ENCODE assay signal across 21 cellular contexts in the genomic region with DNA sequence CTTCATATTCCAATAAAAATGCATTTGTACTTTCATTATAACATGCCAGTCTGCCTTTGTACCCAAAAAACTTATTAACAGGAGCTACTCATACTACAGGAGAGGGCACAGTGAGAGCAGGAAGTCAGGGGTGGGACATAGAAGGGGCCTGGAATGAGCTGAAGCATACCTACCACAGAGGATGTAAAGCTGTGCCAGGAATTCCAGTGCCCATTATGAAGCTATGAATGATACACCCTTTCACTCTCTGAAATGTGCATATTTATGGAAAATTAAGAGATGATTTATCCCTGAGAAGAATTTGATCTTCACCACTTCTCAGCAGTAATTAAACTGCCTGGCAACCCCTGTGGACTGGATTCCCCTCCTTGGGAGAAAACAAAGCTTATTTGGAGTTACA.
DNase-seq lines count a peak whose midpoint lies in the region; ATAC-seq and TF ChIP-seq lines count a peak whose summit lies in the region.
"Had no signal": no experiment of that assay in that cellular context is flagged by ENCODE, and none has a peak within 500 bp of the region (broad histone marks: within the 10 kb centered on the region; RNA-seq: fewer than 3 reads in every experiment).

No MANE protein-coding gene starts in this region.

- no peaks in the 10 kb centered on the region for H3K9me3 Mint-ChIP-seq in endodermal cell

- H3K27me3 ChIP-seq in gastroesophageal sphincter, result no peaks in the 10 kb centered on the region
- H3K27me3 ChIP-seq in endodermal cell (ENCODE audit: control insufficient read depth, insufficient read depth, low read length, poor library complexity, severe bottlenecking), result no peaks in the 10 kb centered on the region
- H3K27me3 ChIP-seq: Peyer's patch, SJCRH30 had no signal

- H3K27me3 Mint-ChIP-seq in endodermal cell (ENCODE audit: insufficient read depth), result no peaks in the 10 kb centered on the region

- DNase-seq in DMS79 treated with DMSO at 0.1 percent for 48 hours (lab: John Stamatoyannopoulos, UW), result peak; percentile 18
- no peak for DNase-seq in DMS79 (lab: John Stamatoyannopoulos, UW)
- peak; percentile 3 for DNase-seq in NCI-H2029 treated with DMSO at 0.1 percent for 48 hours (lab: John Stamatoyannopoulos, UW)
- peak; percentile 15 for DNase-seq in dermis microvascular lymphatic vessel endothelial cell (ENCODE audit: low read depth in 2 of 2)
- no peak for DNase-seq in DMS53 treated with DMSO at 0.1 percent for 48 hours (lab: John Stamatoyannopoulos, UW; ENCODE audit: unreplicated experiment)
- no peak for DNase-seq in endodermal cell
- no peak for DNase-seq in T-helper 1 cell
- DNase-seq: AML-193; C1 segment of cervical spinal cord; CD8-positive, alpha-beta T cell; IMR-90; NCI-H1417; NCI-H1694 treated with DMSO at 0.1 percent for 48 hours; NCI-H2227 treated with DMSO at 0.1 percent for 48 hours; NCI-H510A treated with DMSO at 0.1 percent for 48 hours; NCI-H774; NK-92 treated with Interleukin-12 subunit alpha and Interleukin-12 subunit beta, amount 100 ng/mL, for 24 hours; Peyer's patch; SJCRH30 had no signal

- no peak for TF ChIP-seq POLR2A in gastroesophageal sphincter (IDR thresholded peaks at IDR 0.05)

- no peaks in the 10 kb centered on the region for H3K9me3 ChIP-seq in gastroesophageal sphincter
- H3K9me3 ChIP-seq in endodermal cell (ENCODE audit: control insufficient read depth, low read length), result no peaks in the 10 kb centered on the region
- H3K9me3 ChIP-seq: Peyer's patch, SJCRH30 had no signal

- H3K36me3 ChIP-seq in gastroesophageal sphincter (no peaks in the 10 kb centered on the region), endodermal cell (ENCODE audit: control insufficient read depth, insufficient read depth, low read length) (no peaks in the 10 kb centered on the region)
- H3K36me3 ChIP-seq: Peyer's patch, SJCRH30 had no signal

- H3K27ac ChIP-seq in gastroesophageal sphincter (no peak overlapping the region), endodermal cell (ENCODE audit: low read depth, low read length) (no peak overlapping the region)
- H3K27ac ChIP-seq: 22Rv1, Peyer's patch, SJCRH30 had no signal

- TF ChIP-seq EP300 in gastroesophageal sphincter (IDR thresholded peaks at IDR 0.05), result no peak

- H3K4me3 Mint-ChIP-seq in endodermal cell, result no peak overlapping the region
- H3K4me3 Mint-ChIP-seq: CD8-positive, alpha-beta T cell had no signal

- no peak overlapping the region for H3K27ac Mint-ChIP-seq in endodermal cell
- H3K27ac Mint-ChIP-seq: CD8-positive, alpha-beta T cell had no signal

- H3K4me3 ChIP-seq in gastroesophageal sphincter, result no peak overlapping the region
- no peak overlapping the region for H3K4me3 ChIP-seq in endodermal cell (ENCODE audit: low read length)
- H3K4me3 ChIP-seq: Peyer's patch, SJCRH30 had no signal

- H3K4me1 ChIP-seq in gastroesophageal sphincter (no peaks in the 10 kb centered on the region), endodermal cell (ENCODE audit: control insufficient read depth, insufficient read depth, low read length) (no peaks in the 10 kb centered on the region)
- H3K4me1 ChIP-seq: Peyer's patch had no signal

- H3K36me3 Mint-ChIP-seq in endodermal cell (ENCODE audit: low read depth), result no peaks in the 10 kb centered on the region
- H3K36me3 Mint-ChIP-seq: CD8-positive, alpha-beta T cell had no signal

- ATAC-seq in gastroesophageal sphincter, result no peak
- ATAC-seq: CD8-positive, alpha-beta T cell had no signal

- TF ChIP-seq CTCF in gastroesophageal sphincter (IDR thresholded peaks at IDR 0.05) (no peak), endodermal cell (conservative IDR thresholded peaks at IDR 0.05) (no peak)

- no peak overlapping the region for H3K9ac ChIP-seq in endodermal cell (ENCODE audit: extremely low read depth, low read length, poor library complexity, severe bottlenecking)

- H3K4me1 Mint-ChIP-seq in endodermal cell, result no peaks in the 10 kb centered on the region

Comparison
In these comparisons a context has a peak if more than half of its experiments do, and no peak if none do; other contexts are left out.
1. DNase-seq: peak in DMS79 treated with DMSO at 0.1 percent for 48 hours (single experiment), NCI-H2029 treated with DMSO at 0.1 percent for 48 hours (single experiment) and dermis microvascular lymphatic vessel endothelial cell (2 of 2); none in DMS79 (single experiment), DMS53 treated with DMSO at 0.1 percent for 48 hours (single experiment), endodermal cell (single experiment) and T-helper 1 cell (0 of 5).